In genomic region chr3:178536271-178537079, GRCh38 we compare ENCODE assay signal across 9 cellular contexts. TPM values are rescaled to one million over a fixed set of nuclear protein-coding genes. Genes with fewer than 3 reads are reported as not detected.
DNase-seq lines count a peak whose midpoint lies in the region; ATAC-seq lines count a peak whose summit lies in the region.
"Had no signal": no experiment of that assay in that cellular context is flagged by ENCODE, and none has a peak within 500 bp of the region (broad histone marks: within the 10 kb centered on the region; RNA-seq: fewer than 3 reads in every experiment).

Gene KCNMB2, plus strand, starts transcription at chr3:178536436.

- no peaks in the 10 kb centered on the region for H3K36me3 Mint-ChIP-seq in naive thymus-derived CD4-positive, alpha-beta T cell
- H3K36me3 Mint-ChIP-seq: activated naive CD4-positive, alpha-beta T cell treated with anti-CD3 and anti-CD28 coated beads, Interleukin-2, amount 50 U/mL, for 24 hours had no signal

- H3K27me3 Mint-ChIP-seq in naive thymus-derived CD4-positive, alpha-beta T cell: peaks cover 20 to 74% (median 63%) of the 10 kb centered on the region in 5 donors

- no peaks in the 10 kb centered on the region for H3K36me3 ChIP-seq in ectodermal cell (ENCODE audit: control insufficient read depth, insufficient read depth, low read length)
- H3K36me3 ChIP-seq in naive thymus-derived CD4-positive, alpha-beta T cell (ENCODE audit: control insufficient read depth in 2 of 3, insufficient read depth in 3 of 3, low read length in 3 of 3): no peaks in the 10 kb centered on the region

- H3K4me3 Mint-ChIP-seq in naive thymus-derived CD4-positive, alpha-beta T cell: peak within 1 kb of the TSS in 8 of 10 donors; percentile 2 to 50 (median 16)
- H3K4me3 Mint-ChIP-seq: activated naive CD4-positive, alpha-beta T cell treated with anti-CD3 and anti-CD28 coated beads, Interleukin-2, amount 50 U/mL, for 24 hours had no signal

- DNase-seq in DMS53 treated with DMSO at 0.1 percent for 48 hours (lab: John Stamatoyannopoulos, UW; ENCODE audit: unreplicated experiment) (peak; percentile 23), NCI-H1930 (lab: John Stamatoyannopoulos, UW) (peak; percentile 38 to 63), germinal center (ENCODE audit: low spot score) (no peak)
- no peak for DNase-seq in naive thymus-derived CD4-positive, alpha-beta T cell
- DNase-seq in stimulated activated naive CD4-positive, alpha-beta T cell (lab: John Stamatoyannopoulos, UW): no peak

- WGBS in ectodermal cell, 2 experiments: 12 to 16% methylated on average over 16 to 17 of the region's 17 CpGs

- no peaks in the 10 kb centered on the region for H3K9me3 ChIP-seq in ectodermal cell (ENCODE audit: control insufficient read depth, low read length)
- no peaks in the 10 kb centered on the region for H3K9me3 ChIP-seq in naive thymus-derived CD4-positive, alpha-beta T cell (ENCODE audit: control insufficient read depth in 2 of 3, low read length in 3 of 3)

- no peak within 1 kb of the TSS for H3K27ac ChIP-seq in ectodermal cell (ENCODE audit: insufficient read depth, low read depth, low read length, poor library complexity, severe bottlenecking)
- H3K27ac ChIP-seq in naive thymus-derived CD4-positive, alpha-beta T cell (ENCODE audit: low read depth, low read length): no peak within 1 kb of the TSS

- H3K4me3 ChIP-seq in ectodermal cell (ENCODE audit: insufficient read depth, low read depth, low read length): peak within 1 kb of the TSS; percentile 27
- no peak within 1 kb of the TSS for H3K4me3 ChIP-seq in naive thymus-derived CD4-positive, alpha-beta T cell (ENCODE audit: low read length)

- peaks cover 0 to 12% (median 7%) of the 10 kb centered on the region in 7 donors for H3K4me1 Mint-ChIP-seq in naive thymus-derived CD4-positive, alpha-beta T cell

- no peaks in the 10 kb centered on the region for H3K4me1 ChIP-seq in ectodermal cell (ENCODE audit: control insufficient read depth, insufficient read depth, low read length)
- H3K4me1 ChIP-seq in naive thymus-derived CD4-positive, alpha-beta T cell (ENCODE audit: control insufficient read depth in 2 of 2, insufficient read depth in 2 of 2, low read length in 2 of 2): peaks cover 0 to 7% of the 10 kb centered on the region in 2 donors

- H3K9me3 Mint-ChIP-seq in naive thymus-derived CD4-positive, alpha-beta T cell: peaks cover 0 to 7% (median under 1%) of the 10 kb centered on the region in 11 donors
- H3K9me3 Mint-ChIP-seq: activated naive CD4-positive, alpha-beta T cell treated with anti-CD3 and anti-CD28 coated beads, Interleukin-2, amount 50 U/mL, for 24 hours had no signal

- intact Hi-C loops in naive thymus-derived CD4-positive, alpha-beta T cell (cut with micrococcal nuclease): no loop called here

- POLR2A ChIA-PET in naive thymus-derived CD4-positive, alpha-beta T cell (lab: Charles Lee): no interaction called here

- no peak for ATAC-seq in naive thymus-derived CD4-positive, alpha-beta T cell
- ATAC-seq in HG03469 (IDR thresholded peaks at IDR 0.05; ENCODE audit: unreplicated experiment) (no peak), HG03520 (IDR thresholded peaks at IDR 0.05; ENCODE audit: unreplicated experiment) (no peak)

- CTCF ChIA-PET in naive thymus-derived CD4-positive, alpha-beta T cell (lab: Charles Lee): no interaction called here

- H3K27me3 ChIP-seq in ectodermal cell (ENCODE audit: control insufficient read depth, insufficient read depth, low read length, poor library complexity, severe bottlenecking): peaks cover 8% of the 10 kb centered on the region
- H3K27me3 ChIP-seq in naive thymus-derived CD4-positive, alpha-beta T cell (ENCODE audit: control insufficient read depth in 2 of 2, insufficient read depth in 2 of 2, low read length in 2 of 2): no peaks in the 10 kb centered on the region

- H3K27ac Mint-ChIP-seq in naive thymus-derived CD4-positive, alpha-beta T cell: no peak within 1 kb of the TSS
- H3K27ac Mint-ChIP-seq: activated naive CD4-positive, alpha-beta T cell treated with anti-CD3 and anti-CD28 coated beads, Interleukin-2, amount 50 U/mL, for 24 hours had no signal

RNA-seq across cellular contexts. Expression of gene KCNMB2, which starts in this region (rescaled TPM):
- 0.52 TPM for polyA plus RNA-seq in ectodermal cell (2013, experiment 1 of 4)
- not detected for polyA plus RNA-seq in ectodermal cell (2013, experiment 2 of 4)
- polyA plus RNA-seq in ectodermal cell (2013, experiment 3 of 4): not detected
- polyA plus RNA-seq in ectodermal cell (2013, experiment 4 of 4): 0.16 TPM
- not detected for total RNA-seq in naive thymus-derived CD4-positive, alpha-beta T cell
- polyA plus RNA-seq in naive thymus-derived CD4-positive, alpha-beta T cell: not detected

Comparison
In these comparisons a context has a peak if more than half of its experiments do, and no peak if none do; other contexts are left out.
1. DNase-seq: peak in DMS53 treated with DMSO at 0.1 percent for 48 hours (single experiment) and NCI-H1930 (2 of 2); none in naive thymus-derived CD4-positive, alpha-beta T cell (0 of 9), stimulated activated naive CD4-positive, alpha-beta T cell (0 of 6) and germinal center (single experiment).